ENCODE assay signal across 9 cellular contexts in genomic region chr7:144786522-144786921, GRCh38. TPM values are rescaled to one million over a fixed set of nuclear protein-coding genes. Genes with fewer than 3 reads are reported as not detected.
DNase-seq lines count a peak whose midpoint lies in the region; ATAC-seq, FAIRE-seq and TF ChIP-seq lines count a peak whose summit lies in the region.
"Had no signal": no experiment of that assay in that cellular context is flagged by ENCODE, and none has a peak within 500 bp of the region (broad histone marks: within the 10 kb centered on the region; RNA-seq: fewer than 3 reads in every experiment).

No MANE protein-coding gene starts in this region.

- H3K27me3 ChIP-seq in K562 (ENCODE audit: control insufficient read depth in 2 of 2, insufficient read depth in 2 of 2, low read length in 2 of 2) (no peaks in the 10 kb centered on the region), ascending aorta (no peaks in the 10 kb centered on the region)

- no peaks in the 10 kb centered on the region for H3K79me2 ChIP-seq in K562 (ENCODE audit: control insufficient read depth, insufficient read depth, low read length)

- intact Hi-C loops in K562 (cut with micrococcal nuclease) (no loop called here), ascending aorta (cut with DNase I) (loop anchor here (5.0 kb wide), 2 partner anchors 54 to 114 kb away; no protein-coding TSS in a partner anchor)

- FAIRE-seq in K562 (lab: Jason Lieb, UNC), result no peak

- no peaks in the 10 kb centered on the region for H3K9me1 ChIP-seq in K562 (ENCODE audit: control insufficient read depth, insufficient read depth, low read length)

- TF ChIP-seq CTCF in K562 (IDR thresholded peaks at IDR 0.05 in 2 of 3, conservative IDR thresholded peaks at IDR 0.05 in 1 of 3; ENCODE audit: insufficient read depth in 2 of 3, low read depth in 1 of 3, low read length in 3 of 3) (peak in 1 of 3 experiments; percentile 28; a peak in 2 of 6 replicates), ascending aorta (IDR thresholded peaks at IDR 0.05) (no peak)

- no peak overlapping the region for H3K4me2 ChIP-seq in K562 (ENCODE audit: insufficient read depth, low read length)

- TF ChIP-seq POLR2A in K562 (conservative IDR thresholded peaks at IDR 0.05), result no peak

- ATAC-seq in GM18517 (IDR thresholded peaks at IDR 0.05; ENCODE audit: unreplicated experiment) (peak; percentile 59), HG03342 (IDR thresholded peaks at IDR 0.05; ENCODE audit: unreplicated experiment) (peak; percentile 69), K562 (peak; percentile 49; the same call in 2 of the 3 replicates), GM18870 (IDR thresholded peaks at IDR 0.05; ENCODE audit: unreplicated experiment) (no peak), GM21515 (IDR thresholded peaks at IDR 0.05; ENCODE audit: unreplicated experiment) (no peak)

- no peak overlapping the region for H3K4me3 ChIP-seq in K562
- no peak overlapping the region for H3K4me3 ChIP-seq in ascending aorta

- CTCF ChIA-PET in K562 (lab: Yijun Ruan, JAX; ENCODE audit: low intra/inter-chr PET ratio), result no interaction called here

- in situ Hi-C loops in ACHN (cut with HindIII; ENCODE audit: low pct_ligation_motif_present, low pct_unique_long_range_greater_than_20kb, low sequenced_read_pairs) (no loop called here), K562 (cut with MboI) (no loop called here)

- DNase-seq in ACHN (peak; percentile 57), K562 (ENCODE audit: extremely low read depth in 1 of 4, low spot score in 3 of 4) (peak in 1 of 4 experiments; percentile 5), ascending aorta (ENCODE audit: low spot score in 2 of 2) (no peak)
- no peak for DNase-seq in activated effector memory CD4-positive, alpha-beta T cell treated with anti-CD3 and anti-CD28 coated beads, Interleukin-2, amount 50 U/mL, for 16 hours
- DNase-seq: NCI-H510A had no signal

- 0 out of 4 replicates have a peak, but pooled peaks of 1 of the 2 experiments have one; percentile 19 for TF ChIP-seq RAD21 in K562 (CRISPR knock-in tag; conservative IDR thresholded peaks at IDR 0.05 in 1 of 2, IDR thresholded peaks at IDR 0.05 in 1 of 2)

- no peaks in the 10 kb centered on the region for H4K20me1 ChIP-seq in K562 (replicated peaks; ENCODE audit: control insufficient read depth, insufficient read depth, low read length)

- H3K27ac ChIP-seq in K562 (ENCODE audit: extremely low read depth, low read depth, low read length), result no peak overlapping the region
- H3K27ac ChIP-seq in ascending aorta, result no peak overlapping the region

- no TSS peak for BruUV-seq in K562 (replicated peaks; lab: Mats Ljungman, UMichigan)

- TF ChIP-seq EP300 in K562 (IDR thresholded peaks at IDR 0.05; ENCODE audit: low read length), result no peak

- H3K4me1 ChIP-seq in K562 (replicated peaks in 1 of 2; ENCODE audit: control insufficient read depth in 2 of 2, insufficient read depth in 2 of 2, low read length in 2 of 2) (no peaks in the 10 kb centered on the region), ascending aorta (peaks cover 0 to 16% of the 10 kb centered on the region in 2 donors)

- no peak overlapping the region for H3K9ac ChIP-seq in K562 (ENCODE audit: insufficient read depth in 1 of 2, low read depth in 2 of 2, low read length in 2 of 2)

- no peaks in the 10 kb centered on the region for H3K9me3 ChIP-seq in K562 (replicated peaks; ENCODE audit: control insufficient read depth, insufficient read depth, low read depth, low read length)
- H3K9me3 ChIP-seq in ascending aorta, result no peaks in the 10 kb centered on the region

- WGBS in K562 (ENCODE audit: insufficient coverage, low coverage, missing lambda C conversion rate), result 5% methylated on average over 2 of the region's 2 CpGs

- H2AFZ ChIP-seq in K562 (ENCODE audit: low read depth, low read length), result no peak overlapping the region

- POLR2A ChIA-PET in K562 (lab: Yijun Ruan, JAX), result no interaction called here

- H3K36me3 ChIP-seq in K562 (ENCODE audit: control insufficient read depth, insufficient read depth, low read length) (no peaks in the 10 kb centered on the region), ascending aorta (no peaks in the 10 kb centered on the region)

TF ChIP-seq in K562, 482 proteins besides CTCF, POLR2A, EP300 and RAD21 (continues in another document):
- TF ChIP-seq HMGXB4 (CRISPR knock-in tag; IDR thresholded peaks at IDR 0.05) (no peak), HDAC6 (IDR thresholded peaks at IDR 0.05; ENCODE audit: low read depth, low read length) (no peak), ZNF280B (CRISPR knock-in tag; IDR thresholded peaks at IDR 0.05) (no peak), TFAM (CRISPR knock-in tag; conservative IDR thresholded peaks at IDR 0.05) (no peak), BACH1 (tag; IDR thresholded peaks at IDR 0.05) (no peak), ATF6 (CRISPR knock-in tag; IDR thresholded peaks at IDR 0.05) (no peak), ZNF707 (CRISPR knock-in tag; conservative IDR thresholded peaks at IDR 0.05) (no peak)

RNA-seq across cellular contexts. Expression of gene TPK1, which starts 49.3 kb away (rescaled TPM):
- total RNA-seq in K562 (2011; cell fraction: chromatin; rRNA removed; ENCODE audit: low replicate concordance), result 17.5 and 22.0 TPM in 2 replicates
- total RNA-seq in K562 (2011; cell fraction: nucleolus; rRNA removed), result 16.7 and 22.6 TPM in 2 replicates
- 20.5 and 26.4 TPM in 2 replicates for total RNA-seq in K562 (2011; cell fraction: nucleoplasm; rRNA removed)
- total RNA-seq in K562 (2014; rRNA removed) (5.8 and 6.3 TPM in 2 replicates), K562 (2014; rRNA removed; fragmentation: Illumina TruSeq; extraction: Trizol) (9.2 and 10.5 TPM in 2 replicates), K562 (2015; rRNA removed; fragmentation: Illumina TruSeq; extraction: Trizol) (10.5 and 10.8 TPM in 2 replicates), K562 (2021) (7.2 and 7.5 TPM in 2 replicates), ascending aorta (3.7 TPM)
- polyA plus RNA-seq in K562 (2011; rRNA removed) (7.1 and 9.4 TPM in 2 replicates), K562 (2014; fragmentation: Illumina TruSeq; extraction: Trizol) (6.5 and 6.7 TPM in 2 replicates), K562 (2014; fragmentation: Nextera tagmentation; extraction: Ambion mirVana) (10 to 100 TPM; 12.9 to 16.2 TPM), K562 (2014; rRNA removed) (5.1 and 8.8 TPM in 2 replicates)
- 4.6 and 6.5 TPM in 2 replicates for polyA plus RNA-seq in K562 (2011; cell fraction: cytosol; rRNA removed)
- 8.4 and 8.5 TPM in 2 replicates for polyA plus RNA-seq in K562 (2011; cell fraction: nucleus; rRNA removed)
- polyA plus RNA-seq in K562 (2012), result 5.5 and 12.0 TPM in 2 replicates
- polyA minus RNA-seq in K562 (2011; rRNA and poly(A)+ RNA removed), result 11.7 and 21.9 TPM in 2 replicates
- polyA minus RNA-seq in K562 (2011; cell fraction: cytosol; rRNA and poly(A)+ RNA removed), result 3.0 and 6.6 TPM in 2 replicates
- polyA minus RNA-seq in K562 (2011; cell fraction: nucleus; rRNA and poly(A)+ RNA removed), result 27.1 and 28.7 TPM in 2 replicates

Comparison
In these comparisons a context has a peak if more than half of its experiments do, and no peak if none do; other contexts are left out.
1. ATAC-seq: peak in GM18517 (single experiment), HG03342 (single experiment) and K562 (single experiment); none in GM18870 (single experiment) and GM21515 (single experiment).